In the genomic region with DNA sequence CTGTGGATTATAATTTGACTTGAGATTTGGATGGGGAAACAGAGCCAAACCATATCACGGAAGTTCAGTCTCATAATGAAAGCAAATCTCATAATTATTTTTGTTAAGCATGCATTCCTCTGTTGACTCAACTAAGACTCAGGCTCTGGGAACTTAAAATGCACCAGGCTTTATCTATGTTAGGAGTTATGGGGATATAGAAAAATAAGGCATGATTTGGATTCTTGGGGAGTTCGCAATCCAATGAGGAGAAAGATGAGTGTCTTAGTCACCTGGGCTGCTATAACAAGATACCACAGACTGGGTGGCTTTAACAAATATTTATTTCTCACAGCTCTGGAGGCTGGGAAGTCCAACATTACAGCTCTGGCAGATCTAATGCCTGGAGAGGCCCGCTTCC, we compare ENCODE assay signal across 27 cellular contexts.
"Had no signal": no experiment of that assay in that cellular context is flagged by ENCODE, and none has a peak within 500 bp of the region (broad histone marks: within the 10 kb centered on the region; RNA-seq: fewer than 3 reads in every experiment).

No MANE protein-coding gene starts in this region.

- H3K4me3 Mint-ChIP-seq: activated CD4-positive, alpha-beta memory T cell treated with anti-CD3 and anti-CD28 coated beads for 36 hours; activated CD4-positive, alpha-beta T cell treated with anti-CD3 and anti-CD28 coated beads, Interleukin-2, amount 10 ng/mL, durations not matched to agents 24 days and 14 days; effector memory CD8-positive, alpha-beta T cell; naive B cell; nephron progenitor cell; stimulated activated effector memory CD8-positive, alpha-beta T cell treated with anti-CD3 and anti-CD28 coated beads, Interleukin-12 subunit alpha, Interleukin-12 subunit beta, amount 100 ng/mL, for 72 hours; stimulated activated naive CD8-positive, alpha-beta T cell treated with anti-CD3 and anti-CD28 coated beads, Interleukin-15, Interleukin-2, amounts not matched to agents 100 ng/mL and 50 ng/mL, for 24 hours had no signal

- H3K36me3 ChIP-seq: colonic mucosa, gastroesophageal sphincter, neutrophil, thoracic aorta had no signal

- H3K27me3 Mint-ChIP-seq: effector memory CD8-positive, alpha-beta T cell had no signal

- H3K4me3 ChIP-seq: colonic mucosa, gastroesophageal sphincter, thoracic aorta had no signal

- H3K27ac ChIP-seq: colonic mucosa, gastroesophageal sphincter, neutrophil, thoracic aorta had no signal

- H3K9me3 ChIP-seq: colonic mucosa, gastroesophageal sphincter, neutrophil, thoracic aorta had no signal

- H3K36me3 Mint-ChIP-seq: stimulated activated effector memory CD8-positive, alpha-beta T cell treated with anti-CD3 and anti-CD28 coated beads, Interleukin-12 subunit alpha, Interleukin-12 subunit beta, amount 100 ng/mL, for 72 hours had no signal

- ATAC-seq: effector memory CD8-positive, alpha-beta T cell; gastroesophageal sphincter; sciatic nerve; stimulated activated effector memory CD8-positive, alpha-beta T cell treated with anti-CD3 and anti-CD28 coated beads, Interleukin-12 subunit alpha, Interleukin-12 subunit beta, amount 100 ng/mL, for 72 hours had no signal

- H3K27ac Mint-ChIP-seq: activated CD4-positive, alpha-beta memory T cell treated with anti-CD3 and anti-CD28 coated beads for 36 hours; activated CD4-positive, alpha-beta T cell treated with anti-CD3 and anti-CD28 coated beads, Interleukin-2, amount 10 ng/mL, durations not matched to agents 24 days and 14 days; effector memory CD8-positive, alpha-beta T cell; nephron progenitor cell; stimulated activated effector memory CD8-positive, alpha-beta T cell treated with anti-CD3 and anti-CD28 coated beads, Interleukin-12 subunit alpha, Interleukin-12 subunit beta, amount 100 ng/mL, for 72 hours; stimulated activated naive CD8-positive, alpha-beta T cell treated with anti-CD3 and anti-CD28 coated beads, Interleukin-15, Interleukin-2, amounts not matched to agents 100 ng/mL and 50 ng/mL, for 24 hours had no signal

- H3K4me1 Mint-ChIP-seq: activated CD4-positive, alpha-beta T cell treated with anti-CD3 and anti-CD28 coated beads, Interleukin-2, amount 10 ng/mL, durations not matched to agents 24 days and 14 days; naive B cell; stimulated activated effector memory CD8-positive, alpha-beta T cell treated with anti-CD3 and anti-CD28 coated beads, Interleukin-12 subunit alpha, Interleukin-12 subunit beta, amount 100 ng/mL, for 72 hours had no signal

- DNase-seq: activated CD4-positive, alpha-beta memory T cell treated with anti-CD3 and anti-CD28 coated beads for 36 hours; activated CD4-positive, alpha-beta T cell treated with anti-CD3 and anti-CD28 coated beads, Interleukin-2, amount 10 ng/mL, durations not matched to agents 24 days and 14 days; activated CD4-positive, CD25-positive, alpha-beta regulatory T cell treated with anti-CD3 and anti-CD28 coated beads, Interleukin-2, amount 50 U/mL, for 72 hours; activated CD8-positive, alpha-beta memory T cell treated with anti-CD3 and anti-CD28 coated beads, Interleukin-2, amount 50 U/mL, for 4 hours; activated gamma-delta T cell treated with Interleukin-2 at 50 U/mL for 16 hours; activated naive CD4-positive, alpha-beta T cell treated with anti-CD3 and anti-CD28 coated beads, Interleukin-2, amount 50 U/mL, for 16 hours; activated T-cell treated with anti-CD3 and anti-CD28 coated beads, Interleukin-2, amount 50 U/mL, for 1 hour; cerebellar nuclear complex; colonic mucosa; effector memory CD8-positive, alpha-beta T cell; head of caudate nucleus; mammary epithelial cell; naive B cell; nephron progenitor cell; small intestine; stimulated activated CD4-positive, alpha-beta T cell treated with anti-CD3 and anti-CD28 coated beads, Interleukin-4, amount 100 ng/mL, for 24 hours; T-helper 2 cell; trophoblast cell had no signal

- H3K4me1 ChIP-seq: colonic mucosa, gastroesophageal sphincter had no signal

- H3K27me3 ChIP-seq: colonic mucosa, gastroesophageal sphincter, neutrophil had no signal

- FAIRE-seq: endothelial cell of umbilical vein, islet of Langerhans, small intestine, urothelium cell line had no signal
